25 cellular contexts compared by ENCODE assay signal in the genomic region with DNA sequence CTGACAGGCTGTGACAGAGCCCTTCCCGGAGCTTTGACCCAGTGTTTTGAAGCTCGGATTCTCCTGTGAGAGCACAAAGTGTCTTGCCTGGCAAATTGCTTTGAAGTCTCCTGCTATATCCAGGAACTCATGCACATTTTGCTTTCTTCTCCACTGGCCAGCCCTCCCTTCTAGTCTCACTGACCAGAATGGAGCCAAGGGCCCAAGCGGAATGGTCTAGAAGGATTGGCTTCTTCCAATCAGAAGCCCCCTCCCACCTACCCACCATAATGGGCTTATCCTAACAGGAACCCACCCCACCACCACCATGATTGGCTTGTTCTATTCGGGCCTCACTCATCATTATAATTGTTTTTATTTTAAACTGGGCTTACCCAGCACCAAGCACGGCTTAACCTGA.
"Had no signal": no experiment of that assay in that cellular context is flagged by ENCODE, and none has a peak within 500 bp of the region (broad histone marks: within the 10 kb centered on the region; RNA-seq: fewer than 3 reads in every experiment).

No MANE protein-coding gene starts in this region.

- H3K36me3 ChIP-seq: neutrophil, ovary, right lobe of liver, sigmoid colon, stomach, thoracic aorta, thyroid gland, tibial nerve, upper lobe of left lung, uterus had no signal

- H3K79me2 ChIP-seq: parathyroid adenoma had no signal

- H3K27ac ChIP-seq: neutrophil, ovary, parathyroid adenoma, psoas muscle, right lobe of liver, sigmoid colon, stomach, thoracic aorta, thyroid gland, tibial nerve, upper lobe of left lung, uterus had no signal

- H3K9me3 ChIP-seq: neutrophil, ovary, psoas muscle, right lobe of liver, sigmoid colon, stomach, thoracic aorta, thyroid gland, tibial nerve, upper lobe of left lung, uterus had no signal

- DNase-seq: naive thymus-derived CD8-positive, alpha-beta T cell; nephron progenitor cell; nucleus accumbens; ovary; posterior cingulate gyrus; psoas muscle; right cardiac atrium; right lobe of liver; sigmoid colon; small intestine; stimulated activated CD4-positive, alpha-beta T cell treated with anti-CD3 and anti-CD28 coated beads, Interleukin-15, amount 100 ng/mL, for 24 hours; stimulated activated CD4-positive, alpha-beta T cell treated with anti-CD3 and anti-CD28 coated beads, Interleukin-2, amount 100 ng/mL, for 24 hours; stimulated activated CD4-positive, alpha-beta T cell treated with anti-CD3 and anti-CD28 coated beads, Interleukin-2, amount 100 ng/mL, for 48 hours; stimulated activated CD4-positive, alpha-beta T cell treated with anti-CD3 and anti-CD28 coated beads, Interleukin-4, amount 100 ng/mL, for 24 hours; stimulated activated naive B cell treated with anti-CD40 and anti-IgM and Interleukin-4, amounts not matched to agents 10 μg/mL and 1 μg/mL and 100 μg/mL, for 72 hours; stimulated activated naive CD4-positive, alpha-beta T cell treated with Interleukin-2 at 50 U/mL for 16 hours; stomach; thyroid gland; trophoblast cell; upper lobe of left lung; uterus had no signal

- H3K4me1 ChIP-seq: parathyroid adenoma, psoas muscle, right lobe of liver, stomach, thyroid gland, tibial nerve, upper lobe of left lung, uterus had no signal

- H3K9ac ChIP-seq: parathyroid adenoma had no signal

- H2AFZ ChIP-seq: parathyroid adenoma had no signal

- H3K4me3 ChIP-seq: ovary, psoas muscle, right lobe of liver, sigmoid colon, stomach, thoracic aorta, thyroid gland, tibial nerve, upper lobe of left lung, uterus had no signal

- H3K27me3 ChIP-seq: ovary, right lobe of liver, sigmoid colon, thyroid gland, upper lobe of left lung, uterus had no signal
